Comparison of ENCODE assay signal across 8 cellular contexts in the genomic region with DNA sequence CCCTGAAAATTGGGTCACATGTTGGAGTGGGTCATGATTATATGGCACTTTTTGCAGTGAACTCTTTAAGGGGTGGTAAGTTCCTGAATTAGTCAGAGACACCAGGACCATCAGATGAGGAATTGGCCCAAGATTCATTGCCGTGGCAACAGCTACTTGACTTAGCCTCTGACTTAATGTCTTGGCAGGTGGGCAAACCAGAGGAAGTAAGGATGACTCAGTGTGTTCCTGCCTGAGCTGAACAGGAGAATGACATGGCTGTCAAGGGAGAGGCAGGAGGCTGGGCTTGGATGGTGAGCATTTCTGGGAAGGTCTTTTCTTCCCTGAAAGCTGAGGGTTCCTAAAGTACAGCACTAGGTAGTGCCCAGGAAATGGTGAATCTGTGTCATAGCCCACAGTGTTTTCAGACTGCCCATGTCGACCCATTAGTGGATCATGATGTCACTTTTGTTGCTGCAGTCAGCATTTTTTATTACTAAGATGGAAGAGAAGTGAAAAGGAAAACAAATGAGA.
DNase-seq lines count a peak whose midpoint lies in the region; ATAC-seq, FAIRE-seq and TF ChIP-seq lines count a peak whose summit lies in the region.

No MANE protein-coding gene starts in this region.

- DNase-seq in NOMO-1 treated with DMSO at 0.1 percent for 48 hours (lab: John Stamatoyannopoulos, UW; ENCODE audit: unreplicated experiment) (peak; percentile 23), NOMO-1 treated with dmso at 0.1 percent for 144 hours (lab: John Stamatoyannopoulos, UW; ENCODE audit: unreplicated experiment) (no peak), RCC 7860 (ENCODE audit: low spot score) (peak; percentile 97), endodermal cell (peak; percentile 78), psoas muscle (peak; percentile 72 to 75), SIG-M5 (lab: John Stamatoyannopoulos, UW) (no peak), NCI-H2107 treated with DMSO at 0.1 percent for 48 hours (lab: John Stamatoyannopoulos, UW; ENCODE audit: unreplicated experiment) (no peak)

- no peak overlapping the region for H3K27ac ChIP-seq in endodermal cell (ENCODE audit: low read depth, low read length)
- H3K27ac ChIP-seq in psoas muscle = peak overlapping the region; percentile 6

- FAIRE-seq in RCC 7860 (lab: Jason Lieb, UNC) = peak; percentile 93

- no peaks in the 10 kb centered on the region for H3K9me3 Mint-ChIP-seq in endodermal cell

- 76 to 88% methylated on average over 2 of the region's 2 CpGs for WGBS in endodermal cell (ENCODE audit: insufficient coverage in 1 of 2, insufficient read length in 1 of 2), 2 experiments
- WGBS in psoas muscle, 3 donors = 43 to 52% (median 45%) methylated on average over 2 of the region's 2 CpGs

- H3K36me3 Mint-ChIP-seq in endodermal cell (ENCODE audit: low read depth) = no peaks in the 10 kb centered on the region

- no peak overlapping the region for H3K9ac ChIP-seq in endodermal cell (ENCODE audit: extremely low read depth, low read length, poor library complexity, severe bottlenecking)

- no peak overlapping the region for H3K27ac Mint-ChIP-seq in endodermal cell

- no peaks in the 10 kb centered on the region for H3K9me3 ChIP-seq in endodermal cell (ENCODE audit: control insufficient read depth, low read length)
- H3K9me3 ChIP-seq in psoas muscle = no peaks in the 10 kb centered on the region

- H3K4me3 ChIP-seq in endodermal cell (ENCODE audit: low read length) (no peak overlapping the region), psoas muscle (no peak overlapping the region)

- H3K4me1 ChIP-seq in endodermal cell (ENCODE audit: control insufficient read depth, insufficient read depth, low read length) = peaks cover 3% of the 10 kb centered on the region
- no peaks in the 10 kb centered on the region for H3K4me1 ChIP-seq in psoas muscle

- H3K36me3 ChIP-seq in endodermal cell (ENCODE audit: control insufficient read depth, insufficient read depth, low read length) (no peaks in the 10 kb centered on the region), psoas muscle (ENCODE audit: insufficient read depth in 1 of 2, low read depth in 1 of 2) (no peaks in the 10 kb centered on the region)

- H3K27me3 Mint-ChIP-seq in endodermal cell (ENCODE audit: insufficient read depth) = peaks cover 4% of the 10 kb centered on the region

- peaks cover 9% of the 10 kb centered on the region for H3K4me1 Mint-ChIP-seq in endodermal cell

- intact Hi-C loops in psoas muscle (cut with DNase I) = no loop called here

- H3K4me3 Mint-ChIP-seq in endodermal cell = no peak overlapping the region

- ATAC-seq in psoas muscle = peak; percentile 60 to 90 (median 85)
- ATAC-seq in HG02885 (IDR thresholded peaks at IDR 0.05; ENCODE audit: poor library complexity, unreplicated experiment) = no peak

- TF ChIP-seq CTCF in endodermal cell (conservative IDR thresholded peaks at IDR 0.05) (no peak), psoas muscle (IDR thresholded peaks at IDR 0.05) (no peak)

- H3K27me3 ChIP-seq in endodermal cell (ENCODE audit: control insufficient read depth, insufficient read depth, low read length, poor library complexity, severe bottlenecking) (no peaks in the 10 kb centered on the region), psoas muscle (ENCODE audit: insufficient read depth in 3 of 3, low read length in 2 of 3) (peaks cover 0 to 2% (median 0%) of the 10 kb centered on the region in 3 donors)

Comparison
In these comparisons a context has a peak if more than half of its experiments do, and no peak if none do; other contexts are left out.
1. DNase-seq: peak in NOMO-1 treated with DMSO at 0.1 percent for 48 hours (single experiment), RCC 7860 (single experiment), endodermal cell (single experiment) and psoas muscle (2 of 2); none in NOMO-1 treated with dmso at 0.1 percent for 144 hours (single experiment), SIG-M5 (single experiment) and NCI-H2107 treated with DMSO at 0.1 percent for 48 hours (single experiment).